In the genomic region with DNA sequence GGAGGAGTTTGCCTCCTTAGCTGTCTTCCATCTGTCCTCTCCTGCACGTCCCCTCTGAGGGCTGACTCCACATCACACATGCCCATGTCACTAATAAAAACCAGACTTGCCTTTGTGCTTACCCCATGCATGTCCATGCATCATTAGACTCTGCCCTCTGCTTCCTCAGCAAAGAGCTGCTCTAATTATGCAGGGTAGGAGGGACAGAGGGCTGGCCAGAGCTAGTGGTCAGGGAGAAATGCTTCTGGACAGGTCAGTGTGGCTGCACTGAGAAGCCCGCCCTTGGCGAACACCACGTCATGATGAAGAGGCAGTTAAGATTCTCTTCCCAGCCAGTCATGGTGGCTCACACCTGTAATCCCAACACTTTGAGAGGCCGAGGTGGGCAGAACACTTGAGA, we compare ENCODE assay signal across 17 cellular contexts. TPM values are rescaled to one million over a fixed set of nuclear protein-coding genes. Genes with fewer than 3 reads are reported as not detected.
DNase-seq lines count a peak whose midpoint lies in the region; ATAC-seq and TF ChIP-seq lines count a peak whose summit lies in the region.
"Had no signal": no experiment of that assay in that cellular context is flagged by ENCODE, and none has a peak within 500 bp of the region (broad histone marks: within the 10 kb centered on the region; RNA-seq: fewer than 3 reads in every experiment).

No MANE protein-coding gene starts in this region.

- H3K4me1 ChIP-seq in HCT116 (ENCODE audit: control insufficient read depth in 1 of 2, insufficient read depth in 2 of 2, low read length in 2 of 2) (peaks cover 21 to 32% of the 10 kb centered on the region in 2 experiments), foreskin keratinocyte (peaks cover 18% of the 10 kb centered on the region), tibial artery (peaks cover 0 to 34% (median 25%) of the 10 kb centered on the region in 4 donors)
- H3K4me1 ChIP-seq: testis had no signal

- no peak overlapping the region for H2AFZ ChIP-seq in HCT116 (ENCODE audit: low read depth, low read length, poor library complexity, severe bottlenecking)

- TF ChIP-seq POLR2A in HCT116 (IDR thresholded peaks at IDR 0.05; ENCODE audit: borderline replicate concordance, extremely low read depth, insufficient read depth, insufficient read length) = no peak

- H3K79me2 ChIP-seq in HCT116 (ENCODE audit: insufficient read depth, low read length) = no peaks in the 10 kb centered on the region

- H4K20me1 ChIP-seq in HCT116 (ENCODE audit: insufficient read depth) = no peaks in the 10 kb centered on the region

- ATAC-seq in HCT116 = no peak
- no peak for ATAC-seq in foreskin keratinocyte
- ATAC-seq in GM19452 (IDR thresholded peaks at IDR 0.05; ENCODE audit: unreplicated experiment) = no peak
- ATAC-seq: naive thymus-derived CD8-positive, alpha-beta T cell had no signal

- POLR2A ChIA-PET in HCT116 (lab: Charles Lee) = interaction anchor here (0.6 to 0.7 kb wide), 2 partner anchors 9 to 96 kb away, joined by 3 read pairs; a partner anchor contains a TSS

- CTCF ChIA-PET in HCT116 (lab: Charles Lee) = interaction anchor here (0.8 kb wide), 1 partner anchor 30 kb away, joined by 3 read pairs; no protein-coding TSS in a partner anchor

- H3K27me3 ChIP-seq in HCT116 (ENCODE audit: insufficient read depth, low read length) = no peaks in the 10 kb centered on the region
- no peaks in the 10 kb centered on the region for H3K27me3 ChIP-seq in foreskin keratinocyte
- no peaks in the 10 kb centered on the region for H3K27me3 ChIP-seq in tibial artery
- H3K27me3 ChIP-seq: gastroesophageal sphincter, right atrium auricular region, testis had no signal

- H3K4me3 ChIP-seq in HCT116 (replicated peaks in 1 of 2; ENCODE audit: low read depth in 1 of 2, low read length in 2 of 2) = no peak overlapping the region; a peak in 1 of 4 replicates
- no peak overlapping the region for H3K4me3 ChIP-seq in astrocyte of the spinal cord (ENCODE audit: low read depth, low read length)
- H3K4me3 ChIP-seq in tibial artery = no peak overlapping the region
- H3K4me3 ChIP-seq: gastroesophageal sphincter, right atrium auricular region, testis had no signal

- RAD21 ChIA-PET in HCT116 (lab: Charles Lee; ENCODE audit: low non-redundant PET in 1 of 2, low total read pairs in 2 of 2, uncharacterized antibody in 2 of 2, unreplicated experiment in 2 of 2) = no interaction called here

- in situ Hi-C loops in astrocyte of the spinal cord (cut with HindIII; ENCODE audit: low sequenced_read_pairs) = no loop called here

- intact Hi-C loops in HCT116 (cut with micrococcal nuclease) (no loop called here), tibial artery (cut with DNase I; ENCODE audit: low total_unique reads) (no loop called here)

- BruUV-seq in HCT116 (replicated peaks; lab: Mats Ljungman, UMichigan) = no TSS peak

- no peak for DNase-seq in HCT116 (ENCODE audit: low read depth, low spot score)
- peak; percentile 78 for DNase-seq in astrocyte of the spinal cord (ENCODE audit: low read depth, low spot score)
- no peak for DNase-seq in foreskin keratinocyte
- DNase-seq in tibial artery = no peak
- DNase-seq in activated CD4-positive, alpha-beta T cell treated with anti-CD3 and anti-CD28 coated beads, Interleukin-2, amount 50 U/mL, for 48 hours = no peak
- DNase-seq in occipital lobe (lab: John Stamatoyannopoulos, UW) = no peak
- DNase-seq: activated gamma-delta T cell treated with Interleukin-2 at 50 U/mL for 16 hours; DMS153; naive thymus-derived CD8-positive, alpha-beta T cell; NCI-H1092; NCI-H510A; RPMI8226; T-helper 9 cell; testis had no signal

- H3K27ac ChIP-seq in HCT116 (ENCODE audit: low read depth, low read length) (peak overlapping the region; percentile 13; the same call in 1 of the 2 replicates), foreskin keratinocyte (peak overlapping the region; percentile 40), tibial artery (peak overlapping the region; percentile 36 to 53)
- H3K27ac ChIP-seq: right atrium auricular region, testis had no signal

- no peaks in the 10 kb centered on the region for H3K36me3 ChIP-seq in HCT116 (ENCODE audit: control insufficient read depth in 1 of 2, insufficient read depth in 2 of 2, low read length in 2 of 2)
- H3K36me3 ChIP-seq in tibial artery = no peaks in the 10 kb centered on the region
- H3K36me3 ChIP-seq: gastroesophageal sphincter, right atrium auricular region had no signal

- no peaks in the 10 kb centered on the region for H3K9me2 ChIP-seq in HCT116 (ENCODE audit: insufficient read depth)

- H3K9me3 ChIP-seq in HCT116 (ENCODE audit: control insufficient read depth in 1 of 2, insufficient read depth in 1 of 2, low read depth in 1 of 2, low read length in 2 of 2) = no peaks in the 10 kb centered on the region
- no peaks in the 10 kb centered on the region for H3K9me3 ChIP-seq in tibial artery
- H3K9me3 ChIP-seq: gastroesophageal sphincter, right atrium auricular region, testis had no signal

- no peak for TF ChIP-seq RAD21 in HCT116 (IDR thresholded peaks at IDR 0.05; ENCODE audit: low read depth)

- TF ChIP-seq CTCF in HCT116 (IDR thresholded peaks at IDR 0.05 in 2 of 3, conservative IDR thresholded peaks at IDR 0.05 in 1 of 3; ENCODE audit: borderline replicate concordance in 1 of 3, insufficient read depth in 1 of 3, low read depth in 2 of 3, low read length in 2 of 3) (no peak), astrocyte of the spinal cord (IDR thresholded peaks at IDR 0.05; ENCODE audit: low read depth, low read length) (no peak), foreskin keratinocyte (conservative IDR thresholded peaks at IDR 0.05) (no peak), tibial artery (IDR thresholded peaks at IDR 0.05) (no peak)

- peak overlapping the region; percentile 64 for H3K4me2 ChIP-seq in HCT116 (ENCODE audit: low read length)

- no peak overlapping the region for H3K9ac ChIP-seq in HCT116 (ENCODE audit: low read length)

TF ChIP-seq in HCT116, 20 proteins besides CTCF, POLR2A, EP300 and RAD21:
- TF ChIP-seq, protein P1, sequence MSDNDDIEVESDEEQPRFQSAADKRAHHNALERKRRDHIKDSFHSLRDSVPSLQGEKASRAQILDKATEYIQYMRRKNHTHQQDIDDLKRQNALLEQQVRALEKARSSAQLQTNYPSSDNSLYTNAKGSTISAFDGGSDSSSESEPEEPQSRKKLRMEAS (IDR thresholded peaks at IDR 0.05) = no peak
- TF ChIP-seq CBX3 (IDR thresholded peaks at IDR 0.05; ENCODE audit: low read depth) = no peak
- no peak for TF ChIP-seq SRF (IDR thresholded peaks at IDR 0.05; ENCODE audit: low read depth)
- no peak for TF ChIP-seq POLR2AphosphoS5 (IDR thresholded peaks at IDR 0.05; ENCODE audit: low read depth, low read length)
- TF ChIP-seq CEBPB (IDR thresholded peaks at IDR 0.05; ENCODE audit: low read depth) = no peak
- no peak for TF ChIP-seq ZFX (IDR thresholded peaks at IDR 0.05)
- TF ChIP-seq EZH2 (IDR thresholded peaks at IDR 0.05) = no peak

RNA-seq across cellular contexts. Expression of a gene that starts 8.9 kb away (rescaled TPM):
- 1.8 TPM for total RNA-seq in HCT116 (2021; ENCODE audit: unreplicated experiment)
- 2.0 TPM in 2 replicates for polyA plus RNA-seq in HCT116 (2012)
- total RNA-seq in foreskin keratinocyte = 21.6 and 32.3 TPM in 2 replicates
- 8.8 and 10.6 TPM in 2 replicates for polyA plus RNA-seq in foreskin keratinocyte
- 8.7 TPM for total RNA-seq in occipital lobe
- total RNA-seq: naive thymus-derived CD8-positive, alpha-beta T cell had no signal
- polyA plus RNA-seq: naive thymus-derived CD8-positive, alpha-beta T cell had no signal
